ENCODE assay signal across 10 cellular contexts in the genomic region with DNA sequence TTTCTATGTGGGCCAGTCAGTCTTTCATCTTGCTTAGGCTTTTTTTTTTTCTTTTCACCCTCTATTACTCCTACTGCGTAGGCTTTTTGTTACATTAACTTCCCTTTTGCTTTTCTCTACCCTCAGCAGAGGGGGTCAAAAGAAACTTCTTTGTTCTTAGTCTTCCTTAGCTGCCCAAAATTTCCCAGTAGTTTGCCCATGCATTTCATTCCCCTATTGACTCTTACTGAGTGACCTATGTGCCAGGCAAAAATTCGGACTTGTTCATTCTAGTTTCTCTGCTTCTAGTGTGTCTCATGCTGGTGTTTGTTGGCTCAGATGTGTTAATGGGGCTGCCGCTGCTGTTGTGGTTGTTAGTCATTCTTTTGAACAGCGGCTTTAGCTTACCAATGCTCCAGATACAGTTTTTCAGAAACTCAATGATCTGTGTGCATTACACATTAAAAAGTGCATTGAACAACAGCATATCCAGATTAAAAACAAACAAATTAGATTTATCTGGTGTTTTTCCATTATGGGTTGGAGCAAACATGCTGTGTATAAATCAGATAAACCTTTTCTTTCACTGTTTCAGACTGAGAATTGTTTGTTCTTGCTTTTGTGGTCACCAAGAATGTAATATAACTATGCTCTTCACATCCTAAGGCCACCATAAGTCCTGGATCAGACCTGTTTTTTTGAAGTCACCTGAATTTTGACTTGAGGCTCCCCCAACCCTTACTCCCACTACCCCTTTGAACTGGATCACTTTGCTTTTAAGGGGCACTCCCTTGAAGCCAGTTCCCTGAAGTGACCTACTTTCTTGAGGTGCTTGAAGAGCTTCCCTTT. TPM values are rescaled to one million over a fixed set of nuclear protein-coding genes. Genes with fewer than 3 reads are reported as not detected.
DNase-seq lines count a peak whose midpoint lies in the region; ATAC-seq and TF ChIP-seq lines count a peak whose summit lies in the region.
"Had no signal": no experiment of that assay in that cellular context is flagged by ENCODE, and none has a peak within 500 bp of the region (broad histone marks: within the 10 kb centered on the region; RNA-seq: fewer than 3 reads in every experiment).

No MANE protein-coding gene starts in this region.

- H3K27ac Mint-ChIP-seq in natural killer cell: peak overlapping the region; percentile 2 to 63
- H3K27ac Mint-ChIP-seq: dendritic cell treated with granulocyte-macrophage colony-stimulating factor and Interleukin-4, amounts not matched to agents 40 ng/mL and 50 ng/mL, for 4 days had no signal

- no peaks in the 10 kb centered on the region for H3K9me3 Mint-ChIP-seq in natural killer cell
- H3K9me3 Mint-ChIP-seq: dendritic cell treated with granulocyte-macrophage colony-stimulating factor and Interleukin-4, amounts not matched to agents 40 ng/mL and 50 ng/mL, for 4 days had no signal

- H3K36me3 Mint-ChIP-seq in natural killer cell: no peaks in the 10 kb centered on the region

- H3K4me1 Mint-ChIP-seq in natural killer cell: peaks cover 44 to 55% of the 10 kb centered on the region in 2 donors

- no peaks in the 10 kb centered on the region for H3K27me3 Mint-ChIP-seq in natural killer cell (ENCODE audit: low read depth in 2 of 2)
- H3K27me3 Mint-ChIP-seq: dendritic cell treated with granulocyte-macrophage colony-stimulating factor and Interleukin-4, amounts not matched to agents 40 ng/mL and 50 ng/mL, for 4 days had no signal

- peak; percentile 59 to 84 (median 70) for ATAC-seq in natural killer cell
- no peak for ATAC-seq in HG03378 (IDR thresholded peaks at IDR 0.05; ENCODE audit: unreplicated experiment)
- ATAC-seq in HG03432 (IDR thresholded peaks at IDR 0.05; ENCODE audit: unreplicated experiment): no peak
- no peak for ATAC-seq in GM21717 (IDR thresholded peaks at IDR 0.05; ENCODE audit: unreplicated experiment)

- no peak for TF ChIP-seq CTCF in natural killer cell (IDR thresholded peaks at IDR 0.05)

- H3K4me3 Mint-ChIP-seq in natural killer cell: no peak overlapping the region
- H3K4me3 Mint-ChIP-seq: dendritic cell treated with granulocyte-macrophage colony-stimulating factor and Interleukin-4, amounts not matched to agents 40 ng/mL and 50 ng/mL, for 4 days had no signal

- DNase-seq in ELR (ENCODE audit: low read depth) (peak; percentile 67), M059J (ENCODE audit: low read depth) (peak; percentile 83), dermis blood vessel endothelial cell (peak; percentile 68), natural killer cell (no peak)
- DNase-seq in activated CD4-positive, alpha-beta T cell treated with anti-CD3 and anti-CD28 coated beads, Interleukin-2, amount 50 U/mL, for 1 hour: no peak
- DNase-seq: NCI-H1694 treated with DMSO at 0.1 percent for 48 hours had no signal

- intact Hi-C loops in natural killer cell (cut with micrococcal nuclease): no loop called here

RNA-seq across cellular contexts. Expression of a gene that starts 43.1 kb away (rescaled TPM):
- 25.7 and 31.0 TPM in 2 replicates for total RNA-seq in M059J (2014; rRNA removed; shearing (Covaris generic))
- 69.8 and 85.3 TPM in 2 replicates for total RNA-seq in dermis blood vessel endothelial cell
- total RNA-seq in natural killer cell: 10 to 100 TPM; 21.0 to 24.2 (median 23.8) TPM

Comparison
In these comparisons a context has a peak if more than half of its experiments do, and no peak if none do; other contexts are left out.
1. DNase-seq: peak in ELR (single experiment), M059J (single experiment) and dermis blood vessel endothelial cell (single experiment); none in natural killer cell (single experiment) and activated CD4-positive, alpha-beta T cell treated with anti-CD3 and anti-CD28 coated beads, Interleukin-2, amount 50 U/mL, for 1 hour (single experiment).
2. ATAC-seq: peak in natural killer cell (3 of 3); none in HG03378 (single experiment), HG03432 (single experiment) and GM21717 (single experiment).